Comparison of ENCODE assay signal across 9 cellular contexts in the genomic region with DNA sequence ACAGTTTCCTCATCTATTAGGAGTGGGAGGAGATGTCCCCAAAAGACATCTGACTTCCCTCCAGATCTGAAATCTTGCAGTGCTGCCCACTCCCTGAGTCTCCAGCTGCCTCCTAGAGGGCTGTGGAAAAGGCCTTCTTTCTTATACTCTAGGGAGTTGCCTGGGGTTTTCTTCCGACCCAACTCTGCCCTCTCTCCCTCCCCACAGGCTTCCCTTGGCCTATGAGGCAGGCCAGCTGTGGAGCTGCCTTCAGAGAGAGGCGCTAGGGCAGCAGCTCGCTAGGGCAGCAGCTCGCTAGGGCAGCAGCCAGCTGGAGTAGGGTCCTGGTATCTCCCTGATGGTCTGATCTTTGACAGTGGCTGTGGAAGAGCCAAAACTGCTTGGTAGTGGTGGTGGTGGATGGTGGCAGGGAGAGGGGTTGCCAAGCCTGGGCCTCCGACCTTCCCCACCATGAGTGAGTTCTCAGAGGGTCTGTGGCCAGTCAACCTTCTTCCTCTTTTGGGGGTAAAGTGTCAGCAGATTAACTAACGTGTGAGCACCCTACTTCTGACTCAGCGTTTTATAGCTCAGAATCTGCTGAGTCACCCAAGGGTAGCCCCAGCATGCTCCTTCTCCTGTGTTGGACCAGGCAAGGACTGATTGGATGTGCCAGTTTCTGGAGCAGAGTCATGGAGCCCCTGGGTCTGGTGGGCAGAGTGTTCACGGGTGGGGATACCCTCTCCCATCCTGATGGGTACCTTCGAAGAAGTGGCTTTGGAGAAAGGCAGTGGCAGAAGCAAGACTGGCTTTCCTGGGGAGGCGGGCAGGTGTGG.
A peak's percentile ranks its signal among the peaks of the same experiment; 100 is the strongest.
DNase-seq lines count a peak whose midpoint lies in the region; ATAC-seq lines count a peak whose summit lies in the region.
"Had no signal": no experiment of that assay in that cellular context is flagged by ENCODE, and none has a peak within 500 bp of the region (broad histone marks: within the 10 kb centered on the region; RNA-seq: fewer than 3 reads in every experiment).

No MANE protein-coding gene starts in this region.

- H3K9me3 ChIP-seq in muscle layer of duodenum (ENCODE audit: control insufficient read depth in 1 of 2, low read length in 2 of 2) (no peaks in the 10 kb centered on the region), HAP-1 (no peaks in the 10 kb centered on the region)
- H3K9me3 ChIP-seq: SJCRH30 had no signal

- H3K36me3 ChIP-seq in muscle layer of duodenum (ENCODE audit: control insufficient read depth in 1 of 2, insufficient read depth in 2 of 2, low read length in 2 of 2) = no peaks in the 10 kb centered on the region
- H3K36me3 ChIP-seq in HAP-1 (replicated peaks) = no peaks in the 10 kb centered on the region
- H3K36me3 ChIP-seq: SJCRH30 had no signal

- in situ Hi-C loops in ACHN (cut with HindIII; ENCODE audit: low pct_ligation_motif_present, low pct_unique_long_range_greater_than_20kb, low sequenced_read_pairs) (loop anchor here (10.0 kb wide), 1 partner anchor 61 kb away; no protein-coding TSS in a partner anchor), KBM-7 (cut with MboI; ENCODE audit: low pct_unique_long_range_greater_than_20kb, low sequenced_read_pairs) (loop anchor here (5.0 kb wide), 1 partner anchor 33 kb away; no protein-coding TSS in a partner anchor), HAP-1 (cut with MboI; ENCODE audit: low sequenced_read_pairs) (loop anchor here (10.0 kb wide), 2 partner anchors 61 to 121 kb away; no protein-coding TSS in a partner anchor)

- H3K4me1 ChIP-seq in muscle layer of duodenum (ENCODE audit: control insufficient read depth in 1 of 2, insufficient read depth in 2 of 2, low read length in 2 of 2) (peaks cover 21 to 55% of the 10 kb centered on the region in 2 donors), HAP-1 (peaks cover 18% of the 10 kb centered on the region)
- H3K4me1 ChIP-seq: SJCRH30 had no signal

- DNase-seq in ACHN (peak; percentile 53), KBM-7 (peak; percentile 86), anterior cingulate cortex (lab: John Stamatoyannopoulos, UW) (peak in 30 of 58 donors; percentile 14 to 66 (median 45)), HAP-1 (ENCODE audit: low spot score in 2 of 2) (no peak), germinal center (ENCODE audit: low spot score) (no peak)
- no peak for DNase-seq in central memory CD4-positive, alpha-beta T cell

- H3K27me3 ChIP-seq in muscle layer of duodenum (ENCODE audit: low read depth, low read length) = no peaks in the 10 kb centered on the region
- H3K27me3 ChIP-seq in HAP-1 (ENCODE audit: low read depth) = no peaks in the 10 kb centered on the region
- H3K27me3 ChIP-seq: SJCRH30 had no signal

- H3K27ac ChIP-seq in muscle layer of duodenum (ENCODE audit: low read length) = peak overlapping the region; percentile 19
- H3K27ac ChIP-seq: SJCRH30 had no signal

- ATAC-seq in HG02759 (IDR thresholded peaks at IDR 0.05; ENCODE audit: unreplicated experiment) = no peak

- H3K4me3 ChIP-seq in muscle layer of duodenum (ENCODE audit: low read depth in 1 of 2, low read length in 2 of 2) = peak overlapping the region in 1 of 2 donors; percentile 13
- H3K4me3 ChIP-seq in HAP-1 = no peak overlapping the region
- H3K4me3 ChIP-seq: SJCRH30 had no signal

Comparison
In these comparisons a context has a peak if more than half of its experiments do, and no peak if none do; other contexts are left out.
1. DNase-seq: peak in ACHN (single experiment), KBM-7 (single experiment) and anterior cingulate cortex (30 of 58); none in central memory CD4-positive, alpha-beta T cell (single experiment), HAP-1 (0 of 2) and germinal center (single experiment).